ENCODE assay signal across 10 cellular contexts in the genomic region with DNA sequence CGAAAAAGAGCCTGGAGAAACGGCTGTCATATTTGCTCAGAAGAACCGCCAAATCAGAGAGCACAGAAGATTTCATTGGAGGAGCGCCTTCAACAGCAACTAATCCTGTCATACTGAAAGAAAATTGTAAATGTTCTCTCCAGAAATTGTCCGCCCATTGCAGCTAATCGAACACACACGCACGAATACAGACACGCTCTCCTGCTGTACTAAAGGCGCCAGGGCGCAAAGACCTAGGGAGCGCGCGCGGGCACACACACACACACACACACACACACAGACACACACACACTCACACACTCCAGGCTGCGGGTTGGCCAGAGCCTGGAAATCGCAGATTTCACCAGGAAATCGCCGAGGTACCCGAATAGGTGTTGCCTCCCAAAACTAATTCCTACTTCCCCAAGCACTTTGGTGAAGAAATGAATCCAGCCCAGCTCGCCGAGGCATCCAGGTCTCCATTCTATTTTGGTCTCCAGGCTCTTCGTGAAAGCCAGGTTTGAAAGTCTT. TPM values are rescaled to one million over a fixed set of nuclear protein-coding genes. Genes with fewer than 3 reads are reported as not detected.
DNase-seq lines count a peak whose midpoint lies in the region; ATAC-seq and TF ChIP-seq lines count a peak whose summit lies in the region.
"Had no signal": no experiment of that assay in that cellular context is flagged by ENCODE, and none has a peak within 500 bp of the region (broad histone marks: within the 10 kb centered on the region; RNA-seq: fewer than 3 reads in every experiment).

A gene (plus strand): TSS at position 157 of the 510 bp plus-strand sequence. CDS start 146,214 bp downstream, outside the sequence.

- H3K18ac ChIP-seq in neuronal stem cell (ENCODE audit: low read length): peak within 1 kb of the TSS; percentile 52

- no peak within 1 kb of the TSS for H3K4ac ChIP-seq in neuronal stem cell (ENCODE audit: low read length)

- no peak within 1 kb of the TSS for H4K8ac ChIP-seq in neuronal stem cell (ENCODE audit: low read depth, low read length)

- H4K91ac ChIP-seq in neuronal stem cell (ENCODE audit: low read depth, low read length, poor library complexity): no peak within 1 kb of the TSS

- H3K9ac ChIP-seq in NT2/D1 (ENCODE audit: insufficient read length, low read depth): peak within 1 kb of the TSS; percentile 70
- no peak within 1 kb of the TSS for H3K9ac ChIP-seq in neuronal stem cell (ENCODE audit: low read depth, low read length, poor library complexity)

- H3K4me1 ChIP-seq in NT2/D1 (ENCODE audit: insufficient read depth, insufficient read length) (no peaks in the 10 kb centered on the region), neuronal stem cell (ENCODE audit: control insufficient read depth in 2 of 2, insufficient read depth in 1 of 2, low read depth in 1 of 2, low read length in 2 of 2) (peaks cover 11 to 13% of the 10 kb centered on the region in 2 donors)

- H3K27me3 ChIP-seq in NT2/D1 (ENCODE audit: insufficient read depth, insufficient read length) (peaks cover 57% of the 10 kb centered on the region), neuronal stem cell (ENCODE audit: control insufficient read depth in 3 of 3, insufficient read depth in 3 of 3, low read depth in 1 of 3, low read length in 3 of 3) (peaks cover 21 to 81% (median 46%) of the 10 kb centered on the region in 3 experiments)

- H3K9me3 ChIP-seq in NT2/D1 (ENCODE audit: insufficient read depth, low read length): no peaks in the 10 kb centered on the region
- no peaks in the 10 kb centered on the region for H3K9me3 ChIP-seq in neuronal stem cell (replicated peaks in 1 of 2; ENCODE audit: control insufficient read depth in 2 of 2, insufficient read depth in 1 of 2, low read depth in 1 of 2, low read length in 2 of 2)

- no CpG with 5 or more reads among the region's 23 CpGs for WGBS in neuronal stem cell (ENCODE audit: extremely low coverage in 2 of 2, insufficient read length in 2 of 2, insufficient replicate concordance in 1 of 2), 2 donors

- no peak within 1 kb of the TSS for H2BK12ac ChIP-seq in neuronal stem cell (ENCODE audit: low read length)

- H2BK120ac ChIP-seq in neuronal stem cell (ENCODE audit: low read depth, low read length): no peak within 1 kb of the TSS

- H3K36me3 ChIP-seq in NT2/D1 (ENCODE audit: insufficient read depth, insufficient read length, low read length): no peaks in the 10 kb centered on the region
- no peaks in the 10 kb centered on the region for H3K36me3 ChIP-seq in neuronal stem cell (replicated peaks in 1 of 2; ENCODE audit: control insufficient read depth in 2 of 2, insufficient read depth in 2 of 2, low read length in 2 of 2)

- no peak within 1 kb of the TSS for H3K23ac ChIP-seq in neuronal stem cell (ENCODE audit: low read depth, low read length, poor library complexity)

- peak within 1 kb of the TSS; percentile 87 for H3K4me2 ChIP-seq in neuronal stem cell (ENCODE audit: insufficient read depth, low read length, poor library complexity, severe bottlenecking)

- no peak for TF ChIP-seq CTCF in foreskin fibroblast (IDR thresholded peaks at IDR 0.05; ENCODE audit: low read depth, low read length)

- no peak for ATAC-seq in GM18861 (IDR thresholded peaks at IDR 0.05; ENCODE audit: unreplicated experiment)
- ATAC-seq in GM21367 (IDR thresholded peaks at IDR 0.05; ENCODE audit: unreplicated experiment): no peak

- no peak within 1 kb of the TSS for H2BK5ac ChIP-seq in neuronal stem cell (ENCODE audit: low read length)

- DNase-seq in EL: peak; percentile 34
- no peak for DNase-seq in NT2/D1 (ENCODE audit: low read depth, low spot score)
- DNase-seq in foreskin fibroblast: peak; percentile 48 to 53
- DNase-seq in neuronal stem cell (ENCODE audit: low spot score): peak; percentile 35
- DNase-seq in GOT3 (lab: John Stamatoyannopoulos, UW): no peak
- no peak for DNase-seq in stimulated activated CD4-positive, alpha-beta T cell treated with anti-CD3 and anti-CD28 coated beads, Interleukin-15, amount 100 ng/mL, for 24 hours
- DNase-seq: NCI-H1092 had no signal

- H2BK15ac ChIP-seq in neuronal stem cell (ENCODE audit: low read length): peak within 1 kb of the TSS; percentile 5

- H3K27ac ChIP-seq in neuronal stem cell (replicated peaks; ENCODE audit: low read length): no peak within 1 kb of the TSS
- H3K27ac ChIP-seq: VCaP had no signal

- H2AFZ ChIP-seq in neuronal stem cell (ENCODE audit: low read length): peak within 1 kb of the TSS; percentile 82

- H3K4me3 ChIP-seq in NT2/D1 (ENCODE audit: insufficient read length, low read depth) (peak within 1 kb of the TSS; percentile 36), foreskin fibroblast (ENCODE audit: low read depth in 1 of 2, low read length in 2 of 2) (peak within 1 kb of the TSS; percentile 51 to 75), neuronal stem cell (ENCODE audit: low read length in 2 of 2) (peak within 1 kb of the TSS; percentile 26 to 74)

- H3K79me1 ChIP-seq in neuronal stem cell (ENCODE audit: low read depth, low read length): no peaks in the 10 kb centered on the region

- no peak within 1 kb of the TSS for H3K14ac ChIP-seq in neuronal stem cell (ENCODE audit: low read length)

- H2AK5ac ChIP-seq in neuronal stem cell (ENCODE audit: low read depth, low read length): no peak within 1 kb of the TSS

RNA-seq across cellular contexts. Expression of the gene that starts here (rescaled TPM):
- polyA plus RNA-seq in neuronal stem cell (2013, experiment 1 of 2): not detected
- not detected for polyA plus RNA-seq in neuronal stem cell (2013, experiment 2 of 2)

Comparison
In these comparisons a context has a peak if more than half of its experiments do, and no peak if none do; other contexts are left out.
1. DNase-seq: peak in EL (single experiment), foreskin fibroblast (2 of 2) and neuronal stem cell (single experiment); none in NT2/D1 (single experiment), GOT3 (single experiment) and stimulated activated CD4-positive, alpha-beta T cell treated with anti-CD3 and anti-CD28 coated beads, Interleukin-15, amount 100 ng/mL, for 24 hours (single experiment).
2. Peak in every context shown above with its lines, with median percentiles within 50 percentile points of each other: H3K4me3 ChIP-seq.